19 cellular contexts compared by ENCODE assay signal in the genomic region with DNA sequence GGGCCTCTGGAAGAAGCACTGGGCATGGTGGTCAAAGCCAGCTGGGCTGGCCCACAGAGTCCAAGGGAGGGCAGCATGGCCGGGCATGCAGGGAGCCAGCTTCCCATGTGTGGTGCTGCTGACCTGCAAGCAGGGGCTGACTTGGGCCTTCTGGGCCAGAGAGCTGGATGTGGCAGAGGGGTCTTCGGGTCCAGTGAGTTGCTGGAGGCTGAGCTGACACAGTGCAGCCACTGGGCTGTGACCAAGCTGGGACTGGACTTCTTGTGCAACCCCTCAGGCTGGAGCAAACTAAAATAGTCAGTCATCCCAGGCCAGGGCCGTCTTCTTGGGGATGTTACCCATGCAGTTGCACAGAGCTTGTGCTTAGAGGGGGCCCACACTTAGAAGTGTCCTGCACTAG. TPM values are rescaled to one million over a fixed set of nuclear protein-coding genes. Genes with fewer than 3 reads are reported as not detected.
"Had no signal": no experiment of that assay in that cellular context is flagged by ENCODE, and none has a peak within 500 bp of the region (broad histone marks: within the 10 kb centered on the region; RNA-seq: fewer than 3 reads in every experiment).

No MANE protein-coding gene starts in this region.

- H3K27ac ChIP-seq: dorsolateral prefrontal cortex, esophagus muscularis mucosa, WERI-Rb-1 had no signal

- H3K36me3 ChIP-seq: esophagus muscularis mucosa, left lung, WERI-Rb-1 had no signal

- ATAC-seq: activated T-helper 17 cell treated with anti-CD3 and anti-CD28 coated beads, Interleukin-2, amount 50 U/mL, for 72 hours; sciatic nerve had no signal

- H3K4me3 ChIP-seq: dorsolateral prefrontal cortex, esophagus muscularis mucosa, left lung, smooth muscle cell, testis had no signal

- DNase-seq: activated naive CD4-positive, alpha-beta T cell treated with Interleukin-2 at 50 U/mL for 16 hours; activated naive CD8-positive, alpha-beta T cell treated with anti-CD3 and anti-CD28 coated beads for 36 hours; activated T-cell treated with anti-CD3 and anti-CD28 coated beads, Interleukin-2, amount 50 U/mL, for 24 hours; glutamatergic neuron; hippocampal formation; kidney glomerular epithelial cell; left lung; mammary epithelial cell; nucleus accumbens; stimulated activated CD4-positive, alpha-beta T cell treated with anti-CD3 and anti-CD28 coated beads, Interleukin-2, amount 100 ng/mL, for 48 hours; stimulated activated CD8-positive, alpha-beta memory T cell treated with anti-CD3 and anti-CD28 coated beads, Interleukin-4, amount 100 ng/mL, for 48 hours; testis; WERI-Rb-1 had no signal

- H3K4me2 ChIP-seq: smooth muscle cell had no signal

- H3K27me3 ChIP-seq: esophagus muscularis mucosa, left lung, testis had no signal

- H3K9me3 ChIP-seq: esophagus muscularis mucosa, left lung, testis had no signal

RNA-seq across cellular contexts. Expression of a gene that starts 7.4 kb away (rescaled TPM):
- polyA plus RNA-seq: neural cell had no signal
